8 cellular contexts compared by ENCODE assay signal in the genomic region with DNA sequence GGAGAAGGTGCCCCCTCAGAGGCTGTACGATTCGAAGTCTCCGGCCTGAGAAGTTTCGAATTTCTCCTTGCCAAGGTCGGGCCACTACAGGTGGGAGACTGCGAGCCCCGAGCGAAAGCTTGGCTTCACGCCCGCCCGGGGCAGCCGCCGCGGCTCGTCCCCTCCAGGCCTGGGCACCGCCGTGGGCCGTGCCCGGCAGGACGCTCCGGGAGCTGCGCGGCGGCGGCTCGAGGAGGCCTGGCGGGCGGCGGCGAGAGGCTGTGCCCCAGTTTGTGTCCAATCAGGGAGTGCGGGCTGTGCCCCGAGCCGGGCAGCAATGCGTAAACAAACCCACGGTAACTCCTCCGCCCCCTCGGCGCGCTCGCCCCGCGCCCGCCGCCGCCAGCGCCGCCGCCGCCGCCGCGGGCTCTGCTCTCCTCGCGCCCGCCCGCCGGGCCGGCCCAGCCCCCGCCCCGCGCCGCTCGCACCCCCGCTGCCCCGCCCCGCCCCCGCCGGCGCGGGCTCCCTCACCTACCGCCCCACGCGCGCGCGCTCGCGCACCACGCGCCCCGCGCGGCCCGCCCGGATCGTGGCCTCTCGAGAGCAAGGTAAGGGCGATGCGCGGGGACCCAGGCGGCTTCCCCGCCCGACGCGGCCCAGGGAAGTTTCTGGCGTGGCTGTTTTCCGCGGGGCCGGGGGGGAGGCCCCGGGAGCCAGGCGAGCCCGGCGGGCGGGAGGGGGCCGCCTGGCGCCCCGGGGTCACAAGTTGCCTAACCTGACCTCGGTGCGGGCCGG. TPM values are rescaled to one million over a fixed set of nuclear protein-coding genes. Genes with fewer than 3 reads are reported as not detected.
A peak's percentile ranks its signal among the peaks of the same experiment; 100 is the strongest.
DNase-seq lines count a peak whose midpoint lies in the region; ATAC-seq and TF ChIP-seq lines count a peak whose summit lies in the region.

No MANE protein-coding gene starts in this region.

- H3K27ac Mint-ChIP-seq in MCF 10A (ENCODE audit: low read depth, unreplicated experiment), result no peak overlapping the region

- POLR2A ChIA-PET in MCF 10A (lab: Yijun Ruan, JAX), result interaction anchor here (0.6 to 2.6 kb wide), 24 partner anchors 10 to 1480 kb away, joined by 3 to 12 read pairs (median 3); a partner anchor contains a TSS

- H3K4me3 ChIP-seq in WERI-Rb-1 (ENCODE audit: low read depth, low read length), result peak overlapping the region; percentile 72
- peak overlapping the region; percentile 62 for H3K4me3 ChIP-seq in iPS-15b (ENCODE audit: low read depth, low read length)
- H3K4me3 ChIP-seq in sigmoid colon, result peak overlapping the region; percentile 81 to 91 (median 90)

- no peak for TF ChIP-seq EP300 in sigmoid colon (IDR thresholded peaks at IDR 0.05)

- no peaks in the 10 kb centered on the region for H3K27me3 Mint-ChIP-seq in MCF 10A (ENCODE audit: insufficient read depth, unreplicated experiment)

- H3K4me1 ChIP-seq in ES-I3 (ENCODE audit: insufficient read depth, low read length) (no peaks in the 10 kb centered on the region; the same call in 1 of the 2 replicates), iPS-15b (ENCODE audit: control insufficient read depth, insufficient read depth, low read length) (no peaks in the 10 kb centered on the region), sigmoid colon (peaks cover 0 to 24% (median 16%) of the 10 kb centered on the region in 4 donors)

- in situ Hi-C loops in KBM-7 (cut with MboI; ENCODE audit: low pct_unique_long_range_greater_than_20kb, low sequenced_read_pairs), result no loop called here

- H3K36me3 Mint-ChIP-seq in MCF 10A (ENCODE audit: insufficient read depth, unreplicated experiment), result no peaks in the 10 kb centered on the region

- WGBS in sigmoid colon, 2 donors, result 0% methylated on average over 110 of the region's 110 CpGs

- H3K4me3 Mint-ChIP-seq in MCF 10A (ENCODE audit: unreplicated experiment), result peak overlapping the region; percentile 80

- no peaks in the 10 kb centered on the region for H3K9me3 Mint-ChIP-seq in MCF 10A (ENCODE audit: unreplicated experiment)

- intact Hi-C loops in MCF 10A (cut with micrococcal nuclease), result loop anchor here (1.0 to 2.0 kb wide), 3 partner anchors 58 to 252 kb away; a partner anchor contains a TSS
- intact Hi-C loops in sigmoid colon (cut with DNase I), result loop anchor here (1.0 to 10.0 kb wide), 3 partner anchors 59 to 472 kb away; a partner anchor contains a TSS

- BruUV-seq in MCF 10A (replicated peaks; lab: Mats Ljungman, UMichigan), result no TSS peak

- ATAC-seq in GM21619 (IDR thresholded peaks at IDR 0.05; ENCODE audit: unreplicated experiment), result peak; percentile 46

- H3K9me3 ChIP-seq in ES-I3 (ENCODE audit: control insufficient read depth, insufficient read depth, low read length), result no peaks in the 10 kb centered on the region
- no peaks in the 10 kb centered on the region for H3K9me3 ChIP-seq in WERI-Rb-1 (ENCODE audit: severe bottlenecking)
- no peaks in the 10 kb centered on the region for H3K9me3 ChIP-seq in iPS-15b (ENCODE audit: control insufficient read depth, insufficient read depth, low read length)
- H3K9me3 ChIP-seq in sigmoid colon, result no peaks in the 10 kb centered on the region

- CTCF ChIA-PET in MCF 10A (lab: Yijun Ruan, JAX), result interaction anchor here (0.6 to 1.1 kb wide), 3 partner anchors 53 to 1598 kb away, joined by 3 to 4 read pairs (median 3); no protein-coding TSS in a partner anchor

- H3K9ac ChIP-seq in ES-I3 (ENCODE audit: low read depth, low read length), result peak overlapping the region; percentile 65
- H3K9ac ChIP-seq in iPS-15b (ENCODE audit: low read depth, low read length), result no peak overlapping the region

- no peaks in the 10 kb centered on the region for H3K27me3 ChIP-seq in WERI-Rb-1 (ENCODE audit: insufficient read depth, low read depth, severe bottlenecking)
- peaks cover 90% of the 10 kb centered on the region for H3K27me3 ChIP-seq in iPS-15b (ENCODE audit: control insufficient read depth, insufficient read depth, low read length)
- H3K27me3 ChIP-seq in sigmoid colon, result no peaks in the 10 kb centered on the region

- TF ChIP-seq POLR2A in sigmoid colon (IDR thresholded peaks at IDR 0.05), result peak in 1 of 2 donors; percentile 26

- DNase-seq in KBM-7, result peak; percentile 43
- peak; percentile 52 for DNase-seq in WERI-Rb-1
- peak; percentile 55 for DNase-seq in MCF 10A (ENCODE audit: unreplicated experiment)
- peak; percentile 90 for DNase-seq in sigmoid colon
- DNase-seq in KG1 (lab: John Stamatoyannopoulos, UW), result no peak

- H3K27ac ChIP-seq in WERI-Rb-1, result peak overlapping the region; percentile 59
- peak overlapping the region; percentile 93 to 98 (median 96) for H3K27ac ChIP-seq in sigmoid colon

- TF ChIP-seq CTCF in WERI-Rb-1 (IDR thresholded peaks at IDR 0.05; ENCODE audit: low read depth, low read length) (no peak), MCF 10A (IDR thresholded peaks at IDR 0.05; ENCODE audit: unreplicated experiment) (no peak), sigmoid colon (IDR thresholded peaks at IDR 0.05) (no peak)

- peaks cover 13% of the 10 kb centered on the region for H3K4me1 Mint-ChIP-seq in MCF 10A (ENCODE audit: insufficient read depth, unreplicated experiment)

- H3K36me3 ChIP-seq in ES-I3 (ENCODE audit: insufficient read depth, low read length) (no peaks in the 10 kb centered on the region), WERI-Rb-1 (no peaks in the 10 kb centered on the region), iPS-15b (ENCODE audit: control insufficient read depth, insufficient read depth, low read length) (no peaks in the 10 kb centered on the region), sigmoid colon (no peaks in the 10 kb centered on the region)

RNA-seq across cellular contexts. Expression of a gene that starts 57.8 kb away (rescaled TPM):
- total RNA-seq in MCF 10A (2022) (25.8 and 34.6 TPM in 2 replicates), sigmoid colon (10 to 100 TPM; 48.7 to 60.3 (median 49.2) TPM)
- polyA plus RNA-seq in sigmoid colon, result 10 to 100 TPM; 38.9 to 78.7 (median 78.6) TPM
